8 cellular contexts compared by ENCODE assay signal in the genomic region with DNA sequence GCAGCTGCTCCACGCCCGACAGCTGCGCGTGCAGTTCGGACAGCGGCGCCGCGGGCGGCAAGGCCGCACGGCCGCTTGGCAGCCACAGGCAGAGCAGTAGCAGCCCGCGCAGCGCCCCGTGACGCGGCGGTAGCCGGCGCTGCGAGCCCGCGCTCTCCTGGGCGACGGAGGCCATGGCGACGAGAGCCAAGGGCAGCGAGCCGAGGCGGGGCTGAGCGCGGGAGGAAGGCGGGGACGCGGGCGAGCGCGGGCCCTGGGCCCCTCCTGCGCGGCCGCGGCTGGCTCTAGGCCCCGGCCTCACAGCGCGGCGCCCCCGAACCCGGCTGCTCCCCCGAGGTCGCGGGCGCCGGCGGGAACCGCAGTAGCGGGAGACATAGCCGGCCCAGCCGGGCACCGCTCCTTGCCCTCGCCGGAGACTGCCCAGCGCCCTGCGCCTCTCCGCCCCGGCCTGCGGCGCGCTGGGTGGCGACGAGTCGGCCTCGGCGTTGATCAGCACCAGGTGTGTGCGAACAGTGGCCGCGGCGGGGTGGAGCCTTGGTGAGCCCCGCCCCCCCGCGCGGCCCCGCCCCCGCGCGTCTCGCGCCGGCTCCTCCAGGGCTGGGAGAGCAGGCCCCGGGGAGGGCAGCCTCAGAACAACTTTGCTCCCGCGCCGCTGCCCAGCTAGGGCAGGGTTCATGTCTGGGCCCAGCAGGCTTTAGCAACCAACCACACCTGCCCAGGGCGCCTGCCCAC. TPM values are rescaled to one million over a fixed set of nuclear protein-coding genes. Genes with fewer than 3 reads are reported as not detected.
A peak's percentile ranks its signal among the peaks of the same experiment; 100 is the strongest.
DNase-seq lines count a peak whose midpoint lies in the region; ATAC-seq, FAIRE-seq and TF ChIP-seq lines count a peak whose summit lies in the region.

A gene with protein sequence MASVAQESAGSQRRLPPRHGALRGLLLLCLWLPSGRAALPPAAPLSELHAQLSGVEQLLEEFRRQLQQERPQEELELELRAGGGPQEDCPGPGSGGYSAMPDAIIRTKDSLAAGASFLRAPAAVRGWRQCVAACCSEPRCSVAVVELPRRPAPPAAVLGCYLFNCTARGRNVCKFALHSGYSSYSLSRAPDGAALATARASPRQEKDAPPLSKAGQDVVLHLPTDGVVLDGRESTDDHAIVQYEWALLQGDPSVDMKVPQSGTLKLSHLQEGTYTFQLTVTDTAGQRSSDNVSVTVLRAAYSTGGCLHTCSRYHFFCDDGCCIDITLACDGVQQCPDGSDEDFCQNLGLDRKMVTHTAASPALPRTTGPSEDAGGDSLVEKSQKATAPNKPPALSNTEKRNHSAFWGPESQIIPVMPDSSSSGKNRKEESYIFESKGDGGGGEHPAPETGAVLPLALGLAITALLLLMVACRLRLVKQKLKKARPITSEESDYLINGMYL (minus strand): TSS at position 514 of the 732 bp plus-strand sequence. CDS start 339 bp downstream, at position 175.

- H2AFZ ChIP-seq in ACC112 (ENCODE audit: low read length, unreplicated experiment): peak within 1 kb of the TSS; percentile 91
- peak within 1 kb of the TSS; percentile 89 for H2AFZ ChIP-seq in keratinocyte (ENCODE audit: control insufficient read depth, low read length)

- peaks cover 38% of the 10 kb centered on the region for H3K4me1 ChIP-seq in ACC112 (ENCODE audit: control insufficient read depth, insufficient read depth, low read length, unreplicated experiment)
- H3K4me1 ChIP-seq in keratinocyte (ENCODE audit: control insufficient read depth, extremely low read depth, insufficient read depth, low read length): peaks cover 31% of the 10 kb centered on the region

- no peaks in the 10 kb centered on the region for H4K20me1 ChIP-seq in keratinocyte (ENCODE audit: control insufficient read depth, extremely low read depth, insufficient read depth, low read length)

- FAIRE-seq in keratinocyte (lab: Jason Lieb, UNC): no peak

- no peaks in the 10 kb centered on the region for H3K9me3 ChIP-seq in keratinocyte (ENCODE audit: control insufficient read depth, low read depth, low read length)

- H3K27me3 ChIP-seq in ACC112 (ENCODE audit: insufficient read depth, low read length): no peaks in the 10 kb centered on the region
- no peaks in the 10 kb centered on the region for H3K27me3 ChIP-seq in keratinocyte (ENCODE audit: control insufficient read depth, extremely low read depth, insufficient read depth, low read length)

- H3K79me2 ChIP-seq in ACC112 (ENCODE audit: control insufficient read depth, insufficient read depth, low read length, unreplicated experiment) (peaks cover 36% of the 10 kb centered on the region), keratinocyte (ENCODE audit: control insufficient read depth, insufficient read depth, low read length) (peaks cover 28% of the 10 kb centered on the region)

- H3K9me1 ChIP-seq in keratinocyte (ENCODE audit: control insufficient read depth, extremely low read depth, insufficient read depth, low read length): no peaks in the 10 kb centered on the region

- H3K4me3 ChIP-seq in ACC112 (ENCODE audit: low read depth, low read length) (peak within 1 kb of the TSS; percentile 95), keratinocyte (ENCODE audit: control insufficient read depth in 2 of 3, extremely low read depth in 1 of 3, insufficient read depth in 2 of 3, low read depth in 1 of 3, low read length in 3 of 3) (peak within 1 kb of the TSS; percentile 58 to 97 (median 86))

- H3K36me3 ChIP-seq in ACC112 (ENCODE audit: insufficient read depth, low read length) (no peaks in the 10 kb centered on the region), keratinocyte (ENCODE audit: control insufficient read depth in 2 of 2, extremely low read depth in 1 of 2, insufficient read depth in 2 of 2, low read length in 2 of 2) (peaks cover 2 to 9% of the 10 kb centered on the region in 2 experiments)

- peak within 1 kb of the TSS; percentile 92 for H3K4me2 ChIP-seq in keratinocyte (ENCODE audit: control insufficient read depth, extremely low read depth, insufficient read depth, low read depth, low read length)

- dilution Hi-C loops in keratinocyte (cut with MboI; ENCODE audit: extremely low pct_ligation_motif_present, low sequenced_read_pairs): no loop called here

- no peak for TF ChIP-seq CTCF in keratinocyte (optimal IDR thresholded peaks at IDR 0.05 in 1 of 3, IDR thresholded peaks at IDR 0.05 in 1 of 3, conservative IDR thresholded peaks at IDR 0.05 in 1 of 3; ENCODE audit: extremely low read depth in 1 of 3, insufficient read depth in 2 of 3, low read length in 3 of 3)

- H3K27ac ChIP-seq in ACC112 (ENCODE audit: low read depth, low read length) (peak within 1 kb of the TSS; percentile 81), keratinocyte (ENCODE audit: control insufficient read depth, insufficient read depth, low read length) (peak within 1 kb of the TSS; percentile 94)

- DNase-seq in NCI-H2227 treated with DMSO at 0.1 percent for 48 hours (lab: John Stamatoyannopoulos, UW) (peak; percentile 72), cerebellar nuclear complex (lab: John Stamatoyannopoulos, UW) (peak; percentile 43 to 45), keratinocyte (ENCODE audit: low read depth, low spot score) (no peak)
- peak; percentile 75 for DNase-seq in activated CD4-positive, alpha-beta T cell treated with anti-CD3 and anti-CD28 coated beads for 1 hour
- peak; percentile 67 to 76 (median 67) for DNase-seq in stimulated activated CD4-positive, alpha-beta T cell treated with anti-CD3 and anti-CD28 coated beads, Interleukin-12 subunit alpha, Interleukin-12 subunit beta, amount 100 ng/mL, for 48 hours (ENCODE audit: low read depth in 2 of 3, low spot score in 1 of 3)

- peak; percentile 51 for ATAC-seq in GM18870 (IDR thresholded peaks at IDR 0.05; ENCODE audit: unreplicated experiment)
- ATAC-seq in HG03159 (IDR thresholded peaks at IDR 0.05; ENCODE audit: unreplicated experiment): peak; percentile 93

- peak within 1 kb of the TSS; percentile 89 for H3K9ac ChIP-seq in keratinocyte (ENCODE audit: control insufficient read depth, extremely low read depth, insufficient read depth, low read length)

RNA-seq across cellular contexts. Expression of the gene that starts here (rescaled TPM):
- polyA plus RNA-seq in keratinocyte: 26.4 to 49.2 TPM (median 31.1 TPM) in 3 replicates
- polyA plus RNA-seq in keratinocyte (2011; ENCODE audit: low read depth): 48.7 TPM
- polyA plus RNA-seq in keratinocyte (2011; cell fraction: cytosol; rRNA removed): 23.3 and 33.9 TPM in 2 replicates
- 44.9 and 52.7 TPM in 2 replicates for polyA plus RNA-seq in keratinocyte (2011; cell fraction: nucleus; rRNA removed)
- polyA plus RNA-seq in keratinocyte (2012; ENCODE audit: low replicate concordance): 25.2 and 70.7 TPM in 2 replicates
- 46.2 to 99.9 TPM (median 57.1 TPM) in 3 replicates for polyA minus RNA-seq in keratinocyte
- 46.0 TPM for polyA minus RNA-seq in keratinocyte (2011; cell fraction: cytosol; rRNA and poly(A)+ RNA removed)
- polyA minus RNA-seq in keratinocyte (2011; cell fraction: nucleus; rRNA and poly(A)+ RNA removed): 46.4 and 66.9 TPM in 2 replicates
